In genomic region chr22:39646614-39647210, GRCh38 we compare ENCODE assay signal across 13 cellular contexts.
"Had no signal": no experiment of that assay in that cellular context is flagged by ENCODE, and none has a peak within 500 bp of the region (broad histone marks: within the 10 kb centered on the region; RNA-seq: fewer than 3 reads in every experiment).

No MANE protein-coding gene starts in this region.

- H3K27ac ChIP-seq: ascending aorta, breast epithelium, foreskin keratinocyte, psoas muscle, stomach, testis had no signal

- H3K4me1 ChIP-seq: ascending aorta, breast epithelium, foreskin keratinocyte, psoas muscle, stomach, testis had no signal

- H3K4me3 ChIP-seq: ascending aorta, breast epithelium, psoas muscle, stomach, testis had no signal

- ATAC-seq: effector memory CD8-positive, alpha-beta T cell; foreskin keratinocyte; psoas muscle; sciatic nerve had no signal

- H3K27me3 ChIP-seq: ascending aorta, testis had no signal

- H3K36me3 ChIP-seq: ascending aorta, breast epithelium, stomach had no signal

- H3K9me3 ChIP-seq: ascending aorta, psoas muscle, testis had no signal

- DNase-seq: activated naive CD4-positive, alpha-beta T cell treated with anti-CD3 and anti-CD28 coated beads for 36 hours; activated T-cell treated with anti-CD3 and anti-CD28 coated beads for 4 hours; dermis blood vessel endothelial cell; effector memory CD8-positive, alpha-beta T cell; foreskin keratinocyte; glutamatergic neuron; hypothalamus; psoas muscle; stomach; testis had no signal
